ENCODE assay signal across 9 cellular contexts in genomic region chr3:188956839-188957489, GRCh38.
DNase-seq lines count a peak whose midpoint lies in the region; ATAC-seq and TF ChIP-seq lines count a peak whose summit lies in the region.
"Had no signal": no experiment of that assay in that cellular context is flagged by ENCODE, and none has a peak within 500 bp of the region (broad histone marks: within the 10 kb centered on the region; RNA-seq: fewer than 3 reads in every experiment).

No MANE protein-coding gene starts in this region.

- H3K4me3 ChIP-seq in WERI-Rb-1 (ENCODE audit: low read depth, low read length) (no peak overlapping the region), sigmoid colon (no peak overlapping the region)
- H3K4me3 ChIP-seq in effector memory CD4-positive, alpha-beta T cell (ENCODE audit: insufficient read depth, low read depth, low read length, poor library complexity, severe bottlenecking) = no peak overlapping the region

- peak; percentile 57 for DNase-seq in SIG-M5 treated with dmso at 0.1 percent for 504 hours (lab: John Stamatoyannopoulos, UW; ENCODE audit: unreplicated experiment)
- DNase-seq in SIG-M5 (lab: John Stamatoyannopoulos, UW) = no peak
- peak; percentile 7 for DNase-seq in NCI-H1092 (lab: John Stamatoyannopoulos, UW)
- no peak for DNase-seq in WERI-Rb-1
- DNase-seq in Right ventricle myocardium superior = no peak
- no peak for DNase-seq in sigmoid colon
- no peak for DNase-seq in effector memory CD4-positive, alpha-beta T cell
- no peak for DNase-seq in activated CD4-positive, CD25-positive, alpha-beta regulatory T cell (lab: John Stamatoyannopoulos, UW)
- DNase-seq: activated T-cell treated with anti-CD3 and anti-CD28 coated beads, Interleukin-2, amount 50 U/mL, for 72 hours had no signal

- ATAC-seq in Right ventricle myocardium superior (ENCODE audit: poor library complexity) = peak; percentile 59

- no peak for TF ChIP-seq EP300 in sigmoid colon (IDR thresholded peaks at IDR 0.05)

- H3K27me3 ChIP-seq in WERI-Rb-1 (ENCODE audit: insufficient read depth, low read depth, severe bottlenecking) (peaks cover 6% of the 10 kb centered on the region), sigmoid colon (no peaks in the 10 kb centered on the region)
- H3K27me3 ChIP-seq in effector memory CD4-positive, alpha-beta T cell (replicated peaks; ENCODE audit: control insufficient read depth, insufficient read depth, low read length, poor library complexity, severe bottlenecking) = no peaks in the 10 kb centered on the region

- H3K9me3 ChIP-seq in WERI-Rb-1 (ENCODE audit: severe bottlenecking) (no peaks in the 10 kb centered on the region), sigmoid colon (no peaks in the 10 kb centered on the region)
- H3K9me3 ChIP-seq in effector memory CD4-positive, alpha-beta T cell (ENCODE audit: control insufficient read depth, low read length) = no peaks in the 10 kb centered on the region

- H3K27ac ChIP-seq in WERI-Rb-1 (no peak overlapping the region), sigmoid colon (peak overlapping the region in 1 of 4 donors; percentile 26)
- H3K27ac ChIP-seq in effector memory CD4-positive, alpha-beta T cell (ENCODE audit: insufficient read depth, low read length, poor library complexity, severe bottlenecking) = no peak overlapping the region

- intact Hi-C loops in Right ventricle myocardium superior (cut with DNase I) = loop anchor here (5.0 kb wide), 1 partner anchor 190 kb away; no protein-coding TSS in a partner anchor
- intact Hi-C loops in sigmoid colon (cut with DNase I) = loop anchor here (5.0 kb wide), 2 partner anchors 190 to 1040 kb away; no protein-coding TSS in a partner anchor

- H3K4me1 ChIP-seq in sigmoid colon = peaks cover 0 to 19% (median 4%) of the 10 kb centered on the region in 4 donors
- no peaks in the 10 kb centered on the region for H3K4me1 ChIP-seq in effector memory CD4-positive, alpha-beta T cell (ENCODE audit: control insufficient read depth, insufficient read depth, low read length, poor library complexity, severe bottlenecking)

- H3K36me3 ChIP-seq in WERI-Rb-1 = no peaks in the 10 kb centered on the region
- no peaks in the 10 kb centered on the region for H3K36me3 ChIP-seq in sigmoid colon
- no peaks in the 10 kb centered on the region for H3K36me3 ChIP-seq in effector memory CD4-positive, alpha-beta T cell (ENCODE audit: control insufficient read depth, insufficient read depth, low read length)

- 41 to 45% methylated on average over 8 of the region's 8 CpGs for WGBS in sigmoid colon, 2 donors

- TF ChIP-seq CTCF in WERI-Rb-1 (IDR thresholded peaks at IDR 0.05; ENCODE audit: low read depth, low read length) = peak; percentile 54
- TF ChIP-seq CTCF in sigmoid colon (IDR thresholded peaks at IDR 0.05) = peak; percentile 56 to 85 (median 64)

- TF ChIP-seq POLR2A in sigmoid colon (IDR thresholded peaks at IDR 0.05) = no peak

Comparison
In these comparisons a context has a peak if more than half of its experiments do, and no peak if none do; other contexts are left out.
1. DNase-seq: peak in SIG-M5 treated with dmso at 0.1 percent for 504 hours (single experiment) and NCI-H1092 (single experiment); none in SIG-M5 (single experiment), WERI-Rb-1 (single experiment), Right ventricle myocardium superior (single experiment), sigmoid colon (single experiment), effector memory CD4-positive, alpha-beta T cell (0 of 3) and activated CD4-positive, CD25-positive, alpha-beta regulatory T cell (0 of 4).